Comparison of ENCODE assay signal across 12 cellular contexts in genomic region chr14:72745991-72746980, GRCh38.
DNase-seq lines count a peak whose midpoint lies in the region; ATAC-seq and TF ChIP-seq lines count a peak whose summit lies in the region.
"Had no signal": no experiment of that assay in that cellular context is flagged by ENCODE, and none has a peak within 500 bp of the region (broad histone marks: within the 10 kb centered on the region; RNA-seq: fewer than 3 reads in every experiment).

No MANE protein-coding gene starts in this region.

- peaks cover 21% of the 10 kb centered on the region for H3K4me1 Mint-ChIP-seq in osteocyte (ENCODE audit: unreplicated experiment)
- no peaks in the 10 kb centered on the region for H3K4me1 Mint-ChIP-seq in stimulated activated naive CD8-positive, alpha-beta T cell treated with anti-CD3 and anti-CD28 coated beads, Interleukin-15, amount 100 ng/mL, for 72 hours
- H3K4me1 Mint-ChIP-seq: IgD-negative memory B cell had no signal

- peaks cover 5% of the 10 kb centered on the region for H3K36me3 Mint-ChIP-seq in osteocyte (ENCODE audit: unreplicated experiment)

- ATAC-seq in HG03432 (IDR thresholded peaks at IDR 0.05; ENCODE audit: unreplicated experiment) (no peak), HG03039 (IDR thresholded peaks at IDR 0.05; ENCODE audit: unreplicated experiment) (no peak), HG03457 (IDR thresholded peaks at IDR 0.05; ENCODE audit: unreplicated experiment) (no peak)
- no peak for ATAC-seq in stimulated activated naive CD8-positive, alpha-beta T cell treated with anti-CD3 and anti-CD28 coated beads, Interleukin-15, amount 100 ng/mL, for 72 hours

- H3K4me3 Mint-ChIP-seq in osteocyte (ENCODE audit: unreplicated experiment): no peak overlapping the region
- no peak overlapping the region for H3K4me3 Mint-ChIP-seq in stimulated activated naive CD8-positive, alpha-beta T cell treated with anti-CD3 and anti-CD28 coated beads, Interleukin-15, amount 100 ng/mL, for 72 hours
- H3K4me3 Mint-ChIP-seq: IgD-negative memory B cell had no signal

- no peaks in the 10 kb centered on the region for H3K27me3 Mint-ChIP-seq in osteocyte (ENCODE audit: unreplicated experiment)
- no peaks in the 10 kb centered on the region for H3K27me3 Mint-ChIP-seq in stimulated activated naive CD8-positive, alpha-beta T cell treated with anti-CD3 and anti-CD28 coated beads, Interleukin-15, amount 100 ng/mL, for 72 hours
- H3K27me3 Mint-ChIP-seq: IgD-negative memory B cell had no signal

- peak; percentile 12 for TF ChIP-seq CTCF in osteocyte (IDR thresholded peaks at IDR 0.05)

- peak; percentile 62 for DNase-seq in DMS79 (lab: John Stamatoyannopoulos, UW)
- peak; percentile 98 to 100 for DNase-seq in NCI-H524 (lab: John Stamatoyannopoulos, UW)
- DNase-seq in ecto neural progenitor cell (ENCODE audit: low spot score): peak; percentile 39
- peak; percentile 83 for DNase-seq in osteocyte (ENCODE audit: extremely low spot score, unreplicated experiment)
- no peak for DNase-seq in stimulated activated naive CD8-positive, alpha-beta T cell treated with anti-CD3 and anti-CD28 coated beads, Interleukin-15, amount 100 ng/mL, for 72 hours
- DNase-seq: activated effector memory CD4-positive, alpha-beta T cell treated with anti-CD3 and anti-CD28 coated beads, Interleukin-2, amount 50 U/mL, for 16 hours; DMS53; NCI-H510A had no signal

- peak overlapping the region; percentile 47 for H3K27ac Mint-ChIP-seq in osteocyte (ENCODE audit: unreplicated experiment)
- no peak overlapping the region for H3K27ac Mint-ChIP-seq in stimulated activated naive CD8-positive, alpha-beta T cell treated with anti-CD3 and anti-CD28 coated beads, Interleukin-15, amount 100 ng/mL, for 72 hours
- H3K27ac Mint-ChIP-seq: IgD-negative memory B cell had no signal

- H3K9me3 Mint-ChIP-seq in osteocyte (ENCODE audit: unreplicated experiment): peaks cover 5% of the 10 kb centered on the region
- peaks cover 0 to 22% of the 10 kb centered on the region in 2 donors for H3K9me3 Mint-ChIP-seq in stimulated activated naive CD8-positive, alpha-beta T cell treated with anti-CD3 and anti-CD28 coated beads, Interleukin-15, amount 100 ng/mL, for 72 hours

Comparison
In these comparisons a context has a peak if more than half of its experiments do, and no peak if none do; other contexts are left out.
1. DNase-seq: peak in DMS79 (single experiment), NCI-H524 (2 of 2), ecto neural progenitor cell (single experiment) and osteocyte (single experiment); none in stimulated activated naive CD8-positive, alpha-beta T cell treated with anti-CD3 and anti-CD28 coated beads, Interleukin-15, amount 100 ng/mL, for 72 hours (0 of 2).